Comparison of ENCODE assay signal across 21 cellular contexts in genomic region chrY:13803424-13803823, GRCh38.
"Had no signal": no experiment of that assay in that cellular context is flagged by ENCODE, and none has a peak within 500 bp of the region (broad histone marks: within the 10 kb centered on the region; RNA-seq: fewer than 3 reads in every experiment).

No MANE protein-coding gene starts in this region.

- H3K4me3 ChIP-seq: MG63, SJSA1, SK-N-MC had no signal

- H3K27me3 ChIP-seq: MG63, SJSA1 had no signal

- DNase-seq: KBM-7, MG63, NCI-H1092, NCI-H1105 treated with DMSO at 0.1 percent for 48 hours, NCI-H1417 treated with DMSO at 0.1 percent for 48 hours, NCI-H187, NCI-H2029, NCI-H2081 treated with DMSO at 0.1 percent for 48 hours, NCI-H2171, NCI-H226, NCI-H446, NCI-H510A, NCI-H524 treated with DMSO at 0.1 percent for 48 hours, NCI-H69, NCI-H774, Right ventricle myocardium superior, RPMI8226, SIG-M5 had no signal

- H3K9me3 ChIP-seq: MG63, SJSA1 had no signal

- H3K36me3 ChIP-seq: MG63, SJSA1 had no signal

- H3K27ac ChIP-seq: SJSA1, SK-N-MC had no signal

- H3K4me1 ChIP-seq: SJSA1 had no signal

- FAIRE-seq: RCC 7860 had no signal
